1 cellular context compared by ENCODE assay signal in the genomic region with DNA sequence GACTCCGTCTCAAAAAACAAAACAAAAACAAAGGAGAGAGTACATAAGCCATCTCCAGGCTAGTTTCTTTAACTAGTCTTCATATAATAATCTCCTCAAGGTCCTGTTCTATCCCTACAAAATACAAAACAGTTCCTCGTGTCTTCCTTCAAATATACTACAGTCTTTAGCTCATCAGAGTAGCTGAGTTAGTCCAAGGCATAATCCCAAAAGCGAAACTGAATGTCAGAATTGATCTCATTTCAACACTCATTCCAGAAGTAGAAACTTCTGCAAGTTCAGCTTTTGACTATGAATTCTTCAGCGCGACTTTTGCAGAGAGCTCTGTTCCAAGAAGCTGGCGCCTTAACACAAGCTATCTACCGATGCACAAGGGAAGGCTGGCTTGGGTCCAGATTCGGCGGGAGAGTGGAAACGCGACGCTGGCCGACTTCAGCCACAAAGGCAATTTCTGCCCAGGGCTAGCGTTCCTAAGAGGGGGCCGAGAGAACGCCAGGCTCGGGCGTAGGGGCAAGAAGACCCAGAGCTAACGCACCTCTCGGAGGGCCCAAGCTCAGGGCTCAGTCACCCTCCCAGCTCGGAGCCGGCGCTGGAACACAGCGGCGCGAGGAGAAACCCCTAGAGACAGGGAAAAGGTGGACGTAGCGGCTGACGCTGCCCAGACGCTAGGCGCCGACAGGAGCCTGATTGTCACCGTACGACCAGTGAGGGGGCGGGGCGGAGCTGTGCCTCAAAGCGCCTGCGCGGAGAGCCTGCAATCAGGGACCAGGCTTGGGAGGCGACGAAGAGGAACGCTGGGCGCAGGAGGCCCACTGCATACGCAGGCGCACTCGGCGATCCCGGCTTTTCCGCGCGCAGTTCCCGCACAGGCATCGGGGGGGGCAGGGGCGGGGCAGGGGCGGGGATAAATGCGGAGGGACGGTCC.
TF ChIP-seq lines count a peak whose summit lies in the region.

No MANE protein-coding gene starts in this region.

TF ChIP-seq in HepG2, 621 proteins besides CTCF, POLR2A, EP300 and RAD21 (continued from another document):
- peak in 1 of 2 experiments; percentile 63; a peak in 1 of 4 replicates for TF ChIP-seq HMGXB4 (CRISPR knock-in tag; IDR thresholded peaks at IDR 0.05; ENCODE audit: borderline replicate concordance in 1 of 2, low read depth in 1 of 2)
- peak; percentile 38; the same call in 1 of the 2 replicates for TF ChIP-seq CBX5 (CRISPR knock-in tag; IDR thresholded peaks at IDR 0.05; ENCODE audit: borderline replicate concordance)
- peak; percentile 64 for TF ChIP-seq PRDM15 (CRISPR knock-in tag; IDR thresholded peaks at IDR 0.05)
- TF ChIP-seq MAFF (IDR thresholded peaks at IDR 0.05; ENCODE audit: low read depth, low read length): no peak
- 0 out of 2 replicates have a peak, but pooled peaks have one; percentile 20 for TF ChIP-seq ZNF792 (CRISPR knock-in tag; IDR thresholded peaks at IDR 0.05)
